1 cellular context compared by ENCODE assay signal in the genomic region with DNA sequence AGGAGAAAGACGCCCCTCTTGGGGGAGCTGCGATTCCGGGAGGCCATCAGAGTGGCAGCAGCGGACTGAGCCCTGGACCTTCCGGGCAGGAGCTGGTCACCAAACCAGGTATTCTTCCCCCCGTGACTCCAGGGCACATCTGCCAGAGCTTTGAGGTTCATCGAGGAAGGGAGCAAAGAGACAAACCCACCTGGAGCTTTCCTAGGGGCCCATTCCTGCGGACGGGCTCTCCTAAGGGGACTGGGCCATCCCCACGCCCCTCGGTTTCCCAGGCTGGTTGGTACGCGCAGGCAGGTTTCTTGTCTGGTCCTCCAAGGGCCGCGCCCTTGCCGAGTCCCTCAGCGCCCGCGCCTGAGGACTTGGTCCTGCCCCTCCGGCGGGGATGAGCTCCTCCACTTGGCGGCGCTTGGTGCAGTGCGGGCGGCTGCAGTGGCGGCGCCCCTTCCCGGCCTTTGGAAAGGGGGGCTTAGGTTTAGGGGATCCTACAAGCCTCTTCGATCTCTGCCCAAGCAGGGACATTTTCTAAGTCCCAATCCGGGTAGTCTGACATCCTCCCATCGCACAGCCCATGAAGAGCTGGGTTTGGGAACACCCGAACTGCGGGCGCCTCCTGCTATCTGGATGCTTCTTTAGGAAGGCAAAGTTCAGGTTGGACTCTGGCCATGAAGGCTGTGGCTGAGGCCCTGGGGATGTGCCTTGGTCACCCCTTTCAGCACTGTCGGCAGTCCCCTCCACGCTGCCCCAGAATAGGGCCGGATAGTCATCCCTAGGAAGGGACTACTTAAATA.
TF ChIP-seq lines count a peak whose summit lies in the region.

No MANE protein-coding gene starts in this region.

TF ChIP-seq in K562, 482 proteins besides CTCF, POLR2A, EP300 and RAD21:
- TF ChIP-seq, protein P1, sequence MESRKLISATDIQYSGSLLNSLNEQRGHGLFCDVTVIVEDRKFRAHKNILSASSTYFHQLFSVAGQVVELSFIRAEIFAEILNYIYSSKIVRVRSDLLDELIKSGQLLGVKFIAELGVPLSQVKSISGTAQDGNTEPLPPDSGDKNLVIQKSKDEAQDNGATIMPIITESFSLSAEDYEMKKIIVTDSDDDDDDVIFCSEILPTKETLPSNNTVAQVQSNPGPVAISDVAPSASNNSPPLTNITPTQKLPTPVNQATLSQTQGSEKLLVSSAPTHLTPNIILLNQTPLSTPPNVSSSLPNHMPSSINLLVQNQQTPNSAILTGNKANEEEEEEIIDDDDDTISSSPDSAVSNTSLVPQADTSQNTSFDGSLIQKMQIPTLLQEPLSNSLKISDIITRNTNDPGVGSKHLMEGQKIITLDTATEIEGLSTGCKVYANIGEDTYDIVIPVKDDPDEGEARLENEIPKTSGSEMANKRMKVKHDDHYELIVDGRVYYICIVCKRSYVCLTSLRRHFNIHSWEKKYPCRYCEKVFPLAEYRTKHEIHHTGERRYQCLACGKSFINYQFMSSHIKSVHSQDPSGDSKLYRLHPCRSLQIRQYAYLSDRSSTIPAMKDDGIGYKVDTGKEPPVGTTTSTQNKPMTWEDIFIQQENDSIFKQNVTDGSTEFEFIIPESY (CRISPR knock-in tag; IDR thresholded peaks at IDR 0.05), result peak; percentile 63; the same call in 1 of the 2 replicates
- TF ChIP-seq, protein P2, sequence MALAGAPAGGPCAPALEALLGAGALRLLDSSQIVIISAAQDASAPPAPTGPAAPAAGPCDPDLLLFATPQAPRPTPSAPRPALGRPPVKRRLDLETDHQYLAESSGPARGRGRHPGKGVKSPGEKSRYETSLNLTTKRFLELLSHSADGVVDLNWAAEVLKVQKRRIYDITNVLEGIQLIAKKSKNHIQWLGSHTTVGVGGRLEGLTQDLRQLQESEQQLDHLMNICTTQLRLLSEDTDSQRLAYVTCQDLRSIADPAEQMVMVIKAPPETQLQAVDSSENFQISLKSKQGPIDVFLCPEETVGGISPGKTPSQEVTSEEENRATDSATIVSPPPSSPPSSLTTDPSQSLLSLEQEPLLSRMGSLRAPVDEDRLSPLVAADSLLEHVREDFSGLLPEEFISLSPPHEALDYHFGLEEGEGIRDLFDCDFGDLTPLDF (CRISPR knock-in tag; IDR thresholded peaks at IDR 0.05), result no peak
- TF ChIP-seq MXI1 (IDR thresholded peaks at IDR 0.05; ENCODE audit: low read depth, low read length), result no peak
